ENCODE assay signal across 1 cellular context in the genomic region with DNA sequence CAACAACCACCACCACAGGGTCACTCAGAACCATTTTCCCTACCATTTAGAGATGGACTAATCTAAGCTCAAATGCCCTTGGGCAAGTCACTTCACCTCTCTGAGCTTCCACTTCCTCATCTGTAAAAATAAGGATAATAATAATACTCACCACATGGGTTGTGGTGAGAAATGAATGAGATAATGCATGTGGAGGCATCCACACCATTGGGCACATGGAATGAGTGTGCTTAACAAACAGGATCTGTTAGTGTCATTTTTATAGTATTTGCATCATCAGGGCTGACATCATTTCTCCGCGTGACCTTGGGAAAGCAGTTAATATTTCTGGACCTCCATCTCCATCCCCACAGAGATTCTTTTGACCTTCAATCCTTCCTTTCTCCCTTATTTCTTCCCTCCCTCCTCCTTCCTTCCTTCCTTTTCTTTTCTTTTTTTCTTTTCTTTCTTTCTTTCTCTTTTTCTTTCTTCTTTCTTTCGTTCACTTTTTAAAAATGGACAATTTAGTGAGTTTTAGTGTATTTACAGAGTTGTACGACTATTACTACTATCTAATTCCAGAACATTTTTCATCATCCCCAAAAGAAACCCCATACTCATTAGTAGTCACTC.
TF ChIP-seq lines count a peak whose summit lies in the region.

No MANE protein-coding gene starts in this region.

TF ChIP-seq in HEK293, 187 proteins besides CTCF, POLR2A, EP300 and RAD21 (continued from another document):
- TF ChIP-seq, protein P1, sequence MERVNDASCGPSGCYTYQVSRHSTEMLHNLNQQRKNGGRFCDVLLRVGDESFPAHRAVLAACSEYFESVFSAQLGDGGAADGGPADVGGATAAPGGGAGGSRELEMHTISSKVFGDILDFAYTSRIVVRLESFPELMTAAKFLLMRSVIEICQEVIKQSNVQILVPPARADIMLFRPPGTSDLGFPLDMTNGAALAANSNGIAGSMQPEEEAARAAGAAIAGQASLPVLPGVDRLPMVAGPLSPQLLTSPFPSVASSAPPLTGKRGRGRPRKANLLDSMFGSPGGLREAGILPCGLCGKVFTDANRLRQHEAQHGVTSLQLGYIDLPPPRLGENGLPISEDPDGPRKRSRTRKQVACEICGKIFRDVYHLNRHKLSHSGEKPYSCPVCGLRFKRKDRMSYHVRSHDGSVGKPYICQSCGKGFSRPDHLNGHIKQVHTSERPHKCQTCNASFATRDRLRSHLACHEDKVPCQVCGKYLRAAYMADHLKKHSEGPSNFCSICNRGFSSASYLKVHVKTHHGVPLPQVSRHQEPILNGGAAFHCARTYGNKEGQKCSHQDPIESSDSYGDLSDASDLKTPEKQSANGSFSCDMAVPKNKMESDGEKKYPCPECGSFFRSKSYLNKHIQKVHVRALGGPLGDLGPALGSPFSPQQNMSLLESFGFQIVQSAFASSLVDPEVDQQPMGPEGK (tag by site-specific recombination; IDR thresholded peaks at IDR 0.05), result no peak
- TF ChIP-seq ZNF658 (tag by site-specific recombination; IDR thresholded peaks at IDR 0.05), result no peak
- TF ChIP-seq ZNF366 (tag by site-specific recombination; conservative IDR thresholded peaks at IDR 0.05), result peak; percentile 93
- TF ChIP-seq ZNF157 (tag by site-specific recombination; IDR thresholded peaks at IDR 0.05), result no peak
- TF ChIP-seq MEIS1 (CRISPR knock-in tag; IDR thresholded peaks at IDR 0.05; ENCODE audit: borderline replicate concordance), result no peak
- TF ChIP-seq, protein P2, sequence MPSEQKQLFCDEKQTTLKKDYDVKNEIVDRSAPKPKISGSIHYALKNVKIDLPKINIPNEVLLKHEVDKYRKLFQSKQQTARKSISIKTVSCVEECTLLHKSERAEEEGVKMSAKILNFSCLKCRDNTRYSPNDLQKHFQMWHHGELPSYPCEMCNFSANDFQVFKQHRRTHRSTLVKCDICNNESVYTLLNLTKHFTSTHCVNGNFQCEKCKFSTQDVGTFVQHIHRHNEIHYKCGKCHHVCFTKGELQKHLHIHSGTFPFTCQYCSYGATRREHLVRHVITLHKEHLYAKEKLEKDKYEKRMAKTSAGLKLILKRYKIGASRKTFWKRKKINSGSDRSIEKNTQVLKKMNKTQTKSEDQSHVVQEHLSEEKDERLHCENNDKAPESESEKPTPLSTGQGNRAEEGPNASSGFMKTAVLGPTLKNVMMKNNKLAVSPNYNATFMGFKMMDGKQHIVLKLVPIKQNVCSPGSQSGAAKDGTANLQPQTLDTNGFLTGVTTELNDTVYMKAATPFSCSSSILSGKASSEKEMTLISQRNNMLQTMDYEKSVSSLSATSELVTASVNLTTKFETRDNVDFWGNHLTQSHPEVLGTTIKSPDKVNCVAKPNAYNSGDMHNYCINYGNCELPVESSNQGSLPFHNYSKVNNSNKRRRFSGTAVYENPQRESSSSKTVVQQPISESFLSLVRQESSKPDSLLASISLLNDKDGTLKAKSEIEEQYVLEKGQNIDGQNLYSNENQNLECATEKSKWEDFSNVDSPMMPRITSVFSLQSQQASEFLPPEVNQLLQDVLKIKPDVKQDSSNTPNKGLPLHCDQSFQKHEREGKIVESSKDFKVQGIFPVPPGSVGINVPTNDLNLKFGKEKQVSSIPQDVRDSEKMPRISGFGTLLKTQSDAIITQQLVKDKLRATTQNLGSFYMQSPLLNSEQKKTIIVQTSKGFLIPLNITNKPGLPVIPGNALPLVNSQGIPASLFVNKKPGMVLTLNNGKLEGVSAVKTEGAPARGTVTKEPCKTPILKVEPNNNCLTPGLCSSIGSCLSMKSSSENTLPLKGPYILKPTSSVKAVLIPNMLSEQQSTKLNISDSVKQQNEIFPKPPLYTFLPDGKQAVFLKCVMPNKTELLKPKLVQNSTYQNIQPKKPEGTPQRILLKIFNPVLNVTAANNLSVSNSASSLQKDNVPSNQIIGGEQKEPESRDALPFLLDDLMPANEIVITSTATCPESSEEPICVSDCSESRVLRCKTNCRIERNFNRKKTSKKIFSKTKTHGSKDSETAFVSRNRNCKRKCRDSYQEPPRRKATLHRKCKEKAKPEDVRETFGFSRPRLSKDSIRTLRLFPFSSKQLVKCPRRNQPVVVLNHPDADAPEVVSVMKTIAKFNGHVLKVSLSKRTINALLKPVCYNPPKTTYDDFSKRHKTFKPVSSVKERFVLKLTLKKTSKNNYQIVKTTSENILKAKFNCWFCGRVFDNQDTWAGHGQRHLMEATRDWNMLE (tag by site-specific recombination; conservative IDR thresholded peaks at IDR 0.05; ENCODE audit: low read depth), result peak; percentile 60
- 0 out of 2 replicates have a peak, but pooled peaks have one; percentile 28 for TF ChIP-seq ZNF335 (tag by site-specific recombination; conservative IDR thresholded peaks at IDR 0.05)
- no peak for TF ChIP-seq ZNF155 (tag by site-specific recombination; IDR thresholded peaks at IDR 0.05)
- TF ChIP-seq ZNF433 (tag by site-specific recombination; IDR thresholded peaks at IDR 0.05; ENCODE audit: low read depth), result no peak
- 0 out of 2 replicates have a peak, but pooled peaks have one; percentile 4 for TF ChIP-seq ZFP69B (tag by site-specific recombination; IDR thresholded peaks at IDR 0.05)
- TF ChIP-seq, protein P3, sequence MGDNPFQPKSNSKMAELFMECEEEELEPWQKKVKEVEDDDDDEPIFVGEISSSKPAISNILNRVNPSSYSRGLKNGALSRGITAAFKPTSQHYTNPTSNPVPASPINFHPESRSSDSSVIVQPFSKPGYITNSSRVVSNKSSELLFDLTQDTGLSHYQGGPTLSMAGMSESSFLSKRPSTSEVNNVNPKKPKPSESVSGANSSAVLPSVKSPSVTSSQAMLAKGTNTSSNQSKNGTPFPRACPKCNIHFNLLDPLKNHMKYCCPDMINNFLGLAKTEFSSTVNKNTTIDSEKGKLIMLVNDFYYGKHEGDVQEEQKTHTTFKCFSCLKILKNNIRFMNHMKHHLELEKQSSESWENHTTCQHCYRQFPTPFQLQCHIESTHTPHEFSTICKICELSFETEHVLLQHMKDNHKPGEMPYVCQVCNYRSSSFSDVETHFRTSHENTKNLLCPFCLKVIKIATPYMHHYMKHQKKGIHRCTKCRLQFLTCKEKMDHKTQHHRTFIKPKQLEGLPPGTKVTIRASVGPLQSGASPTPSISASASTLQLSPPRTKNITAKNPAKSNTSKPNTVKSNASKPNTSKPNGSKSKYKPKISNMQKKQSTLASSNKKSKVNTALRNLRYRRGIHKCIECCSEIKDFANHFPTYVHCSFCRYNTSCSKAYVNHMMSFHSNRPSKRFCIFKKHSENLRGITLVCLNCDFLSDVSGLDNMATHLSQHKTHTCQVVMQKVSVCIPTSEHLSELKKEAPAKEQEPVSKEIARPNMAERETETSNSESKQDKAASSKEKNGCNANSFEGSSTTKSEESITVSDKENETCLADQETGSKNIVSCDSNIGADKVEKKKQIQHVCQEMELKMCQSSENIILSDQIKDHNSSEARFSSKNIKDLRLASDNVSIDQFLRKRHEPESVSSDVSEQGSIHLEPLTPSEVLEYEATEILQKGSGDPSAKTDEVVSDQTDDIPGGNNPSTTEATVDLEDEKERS (tag by site-specific recombination; IDR thresholded peaks at IDR 0.05), result no peak
- TF ChIP-seq ZNF629 (tag by site-specific recombination; IDR thresholded peaks at IDR 0.05), result peak; percentile 79
- no peak for TF ChIP-seq ZNF394 (tag by site-specific recombination; IDR thresholded peaks at IDR 0.05; ENCODE audit: borderline replicate concordance)
- no peak for TF ChIP-seq ZNF302 (tag by site-specific recombination; IDR thresholded peaks at IDR 0.05; ENCODE audit: low read depth)
- TF ChIP-seq ZFP3 (tag by site-specific recombination; IDR thresholded peaks at IDR 0.05; ENCODE audit: low read depth), result no peak
- no peak for TF ChIP-seq GFI1B (tag by site-specific recombination; IDR thresholded peaks at IDR 0.05)
- TF ChIP-seq ZEB2 (tag by site-specific recombination; IDR thresholded peaks at IDR 0.05), result peak; percentile 62; the same call in 1 of the 2 replicates
- 0 out of 2 replicates have a peak, but pooled peaks have one; percentile 20 for TF ChIP-seq ZNF558 (tag by site-specific recombination; IDR thresholded peaks at IDR 0.05)
- TF ChIP-seq ZNF266 (tag by site-specific recombination; IDR thresholded peaks at IDR 0.05; ENCODE audit: low read depth), result peak; percentile 40; the same call in 1 of the 2 replicates
- TF ChIP-seq ZNF571 (tag by site-specific recombination; IDR thresholded peaks at IDR 0.05), result no peak
- TF ChIP-seq ZIC2 (tag by site-specific recombination; IDR thresholded peaks at IDR 0.05), result peak; percentile 10; the same call in 1 of the 2 replicates
- TF ChIP-seq ZNF354C (tag by site-specific recombination; IDR thresholded peaks at IDR 0.05; ENCODE audit: borderline replicate concordance, low read depth), result no peak
- TF ChIP-seq ZBTB21 (tag by site-specific recombination; IDR thresholded peaks at IDR 0.05), result peak; percentile 65
- TF ChIP-seq, protein P4, sequence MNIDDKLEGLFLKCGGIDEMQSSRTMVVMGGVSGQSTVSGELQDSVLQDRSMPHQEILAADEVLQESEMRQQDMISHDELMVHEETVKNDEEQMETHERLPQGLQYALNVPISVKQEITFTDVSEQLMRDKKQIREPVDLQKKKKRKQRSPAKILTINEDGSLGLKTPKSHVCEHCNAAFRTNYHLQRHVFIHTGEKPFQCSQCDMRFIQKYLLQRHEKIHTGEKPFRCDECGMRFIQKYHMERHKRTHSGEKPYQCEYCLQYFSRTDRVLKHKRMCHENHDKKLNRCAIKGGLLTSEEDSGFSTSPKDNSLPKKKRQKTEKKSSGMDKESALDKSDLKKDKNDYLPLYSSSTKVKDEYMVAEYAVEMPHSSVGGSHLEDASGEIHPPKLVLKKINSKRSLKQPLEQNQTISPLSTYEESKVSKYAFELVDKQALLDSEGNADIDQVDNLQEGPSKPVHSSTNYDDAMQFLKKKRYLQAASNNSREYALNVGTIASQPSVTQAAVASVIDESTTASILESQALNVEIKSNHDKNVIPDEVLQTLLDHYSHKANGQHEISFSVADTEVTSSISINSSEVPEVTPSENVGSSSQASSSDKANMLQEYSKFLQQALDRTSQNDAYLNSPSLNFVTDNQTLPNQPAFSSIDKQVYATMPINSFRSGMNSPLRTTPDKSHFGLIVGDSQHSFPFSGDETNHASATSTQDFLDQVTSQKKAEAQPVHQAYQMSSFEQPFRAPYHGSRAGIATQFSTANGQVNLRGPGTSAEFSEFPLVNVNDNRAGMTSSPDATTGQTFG (tag by site-specific recombination; IDR thresholded peaks at IDR 0.05; ENCODE audit: borderline replicate concordance), result no peak
- TF ChIP-seq ZNF416 (tag by site-specific recombination; IDR thresholded peaks at IDR 0.05), result no peak
- TF ChIP-seq SP3 (tag by site-specific recombination; IDR thresholded peaks at IDR 0.05), result no peak
- TF ChIP-seq, protein P5, sequence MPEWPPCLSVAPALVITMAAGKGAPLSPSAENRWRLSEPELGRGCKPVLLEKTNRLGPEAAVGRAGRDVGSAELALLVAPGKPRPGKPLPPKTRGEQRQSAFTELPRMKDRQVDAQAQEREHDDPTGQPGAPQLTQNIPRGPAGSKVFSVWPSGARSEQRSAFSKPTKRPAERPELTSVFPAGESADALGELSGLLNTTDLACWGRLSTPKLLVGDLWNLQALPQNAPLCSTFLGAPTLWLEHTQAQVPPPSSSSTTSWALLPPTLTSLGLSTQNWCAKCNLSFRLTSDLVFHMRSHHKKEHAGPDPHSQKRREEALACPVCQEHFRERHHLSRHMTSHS (tag by site-specific recombination; IDR thresholded peaks at IDR 0.05), result no peak
- 0 out of 2 replicates have a peak, but pooled peaks have one; percentile 47 for TF ChIP-seq ZNF24 (tag by site-specific recombination; IDR thresholded peaks at IDR 0.05)
- TF ChIP-seq YY2 (tag by site-specific recombination; IDR thresholded peaks at IDR 0.05), result no peak
- no peak for TF ChIP-seq ZNF146 (tag by site-specific recombination; IDR thresholded peaks at IDR 0.05)
